1 cellular context compared by ENCODE assay signal in the genomic region with DNA sequence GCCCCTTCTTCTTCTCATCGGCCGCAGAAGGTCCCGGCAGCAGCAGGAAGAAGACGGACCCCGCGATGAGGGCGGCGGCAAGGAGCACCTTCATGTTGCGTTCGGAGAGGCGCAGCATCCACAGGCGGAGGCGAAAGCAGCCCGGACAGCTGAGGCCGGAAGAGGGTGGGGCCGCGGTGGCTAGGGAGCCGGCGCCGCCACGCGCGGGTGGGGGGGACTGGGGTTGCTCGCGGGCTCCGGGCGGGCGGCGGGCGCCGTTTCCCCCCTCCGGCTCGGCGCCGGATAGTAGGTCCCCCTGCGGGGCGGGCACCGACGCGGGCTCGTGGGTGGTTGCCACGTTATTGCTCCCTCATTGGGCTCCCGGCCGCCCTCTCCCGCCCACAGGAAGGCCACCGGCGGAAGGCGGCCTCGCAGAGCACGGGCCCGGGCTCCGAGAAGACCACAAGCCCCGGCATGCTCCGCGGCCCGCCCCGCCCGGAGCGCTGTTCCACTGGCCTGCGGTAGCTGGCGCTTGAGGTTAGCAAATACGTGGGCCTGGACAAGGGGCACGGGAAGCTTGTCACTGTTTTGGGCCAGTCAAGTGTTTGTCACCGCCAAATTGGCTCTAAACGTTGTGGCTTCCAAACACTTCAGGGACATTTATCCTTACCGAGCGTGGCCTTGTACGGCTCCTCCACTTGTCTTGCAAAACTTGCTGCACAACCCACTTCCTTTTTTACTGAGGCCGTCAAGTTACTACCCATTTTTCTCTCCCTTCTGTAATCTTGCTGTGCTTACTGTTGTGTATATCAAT.
A peak's percentile ranks its signal among the peaks of the same experiment; 100 is the strongest.
TF ChIP-seq lines count a peak whose summit lies in the region.

TSS of gene PPIB (minus strand) at position 154 of the 793 bp plus-strand sequence. CDS start at position 118, 36 bp downstream.

TF ChIP-seq in HepG2, 621 proteins besides CTCF, POLR2A, EP300 and RAD21 (continued from another document and continues in another):
- no peak for TF ChIP-seq ZBTB43 (CRISPR knock-in tag; conservative IDR thresholded peaks at IDR 0.05)
- TF ChIP-seq, protein P1, sequence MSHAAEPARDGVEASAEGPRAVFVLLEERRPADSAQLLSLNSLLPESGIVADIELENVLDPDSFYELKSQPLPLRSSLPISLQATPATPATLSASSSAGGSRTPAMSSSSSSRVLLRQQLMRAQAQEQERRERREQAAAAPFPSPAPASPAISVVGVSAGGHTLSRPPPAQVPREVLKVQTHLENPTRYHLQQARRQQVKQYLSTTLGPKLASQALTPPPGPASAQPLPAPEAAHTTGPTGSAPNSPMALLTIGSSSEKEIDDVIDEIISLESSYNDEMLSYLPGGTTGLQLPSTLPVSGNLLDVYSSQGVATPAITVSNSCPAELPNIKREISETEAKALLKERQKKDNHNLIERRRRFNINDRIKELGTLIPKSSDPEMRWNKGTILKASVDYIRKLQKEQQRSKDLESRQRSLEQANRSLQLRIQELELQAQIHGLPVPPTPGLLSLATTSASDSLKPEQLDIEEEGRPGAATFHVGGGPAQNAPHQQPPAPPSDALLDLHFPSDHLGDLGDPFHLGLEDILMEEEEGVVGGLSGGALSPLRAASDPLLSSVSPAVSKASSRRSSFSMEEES (CRISPR knock-in tag; IDR thresholded peaks at IDR 0.05) = no peak; the same call in 1 of the 2 replicates
- no peak for TF ChIP-seq ZBTB3 (CRISPR knock-in tag; IDR thresholded peaks at IDR 0.05; ENCODE audit: borderline replicate concordance, low read depth)
- no peak for TF ChIP-seq PBX3 (CRISPR knock-in tag; IDR thresholded peaks at IDR 0.05; ENCODE audit: borderline replicate concordance)
- TF ChIP-seq TSC22D2 (CRISPR knock-in tag; IDR thresholded peaks at IDR 0.05; ENCODE audit: borderline replicate concordance) = no peak
- TF ChIP-seq ZBTB25 (CRISPR knock-in tag; IDR thresholded peaks at IDR 0.05) = peak; percentile 88; the same call in 1 of the 2 replicates
- peak; percentile 37 for TF ChIP-seq ZNF772 (CRISPR knock-in tag; IDR thresholded peaks at IDR 0.05)
- peak; percentile 52; the same call in 1 of the 2 replicates for TF ChIP-seq TP53 (CRISPR knock-in tag; conservative IDR thresholded peaks at IDR 0.05)
- TF ChIP-seq ZKSCAN8 (CRISPR knock-in tag; IDR thresholded peaks at IDR 0.05; ENCODE audit: borderline replicate concordance) = no peak
- no peak for TF ChIP-seq NR3C1 (CRISPR knock-in tag; IDR thresholded peaks at IDR 0.05)
- TF ChIP-seq REXO4 (CRISPR knock-in tag; IDR thresholded peaks at IDR 0.05; ENCODE audit: borderline replicate concordance) = no peak
- no peak; the same call in 1 of the 2 replicates for TF ChIP-seq POGZ (CRISPR knock-in tag; IDR thresholded peaks at IDR 0.05)
- TF ChIP-seq ETV6 (CRISPR knock-in tag; conservative IDR thresholded peaks at IDR 0.05) = no peak
- peak; percentile 97 for TF ChIP-seq GABPB1 (CRISPR knock-in tag; IDR thresholded peaks at IDR 0.05)
- TF ChIP-seq ZNF563 (CRISPR knock-in tag; IDR thresholded peaks at IDR 0.05) = no peak; the same call in 1 of the 2 replicates
- TF ChIP-seq SOX6 (IDR thresholded peaks at IDR 0.05) = no peak
- peak; percentile 36; the same call in 1 of the 2 replicates for TF ChIP-seq SOX6 (CRISPR knock-in tag; IDR thresholded peaks at IDR 0.05)
- TF ChIP-seq CC2D1A (CRISPR knock-in tag; IDR thresholded peaks at IDR 0.05) = no peak
- TF ChIP-seq GATAD1 (CRISPR knock-in tag; IDR thresholded peaks at IDR 0.05) = peak; percentile 76
- no peak for TF ChIP-seq ZNF224 (CRISPR knock-in tag; IDR thresholded peaks at IDR 0.05)
- TF ChIP-seq ATRX (CRISPR knock-in tag; IDR thresholded peaks at IDR 0.05; ENCODE audit: borderline replicate concordance) = no peak
- TF ChIP-seq, protein P2, sequence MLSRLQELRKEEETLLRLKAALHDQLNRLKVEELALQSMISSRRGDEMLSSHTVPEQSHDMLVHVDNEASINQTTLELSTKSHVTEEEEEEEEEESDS (CRISPR knock-in tag; IDR thresholded peaks at IDR 0.05; ENCODE audit: borderline replicate concordance) = no peak
- TF ChIP-seq NAIF1 (CRISPR knock-in tag; IDR thresholded peaks at IDR 0.05; ENCODE audit: borderline replicate concordance) = peak; percentile 85
- no peak; the same call in 1 of the 2 replicates for TF ChIP-seq PRMT3 (CRISPR knock-in tag; IDR thresholded peaks at IDR 0.05; ENCODE audit: borderline replicate concordance, low read depth)
- TF ChIP-seq NR2F6 (IDR thresholded peaks at IDR 0.05) = no peak
- 0 out of 2 replicates have a peak, but pooled peaks have one; percentile 26 for TF ChIP-seq NR2F6 (CRISPR knock-in tag; IDR thresholded peaks at IDR 0.05)
- TF ChIP-seq FOXJ3 (CRISPR knock-in tag; IDR thresholded peaks at IDR 0.05; ENCODE audit: borderline replicate concordance) = no peak
- TF ChIP-seq ZFP37 (CRISPR knock-in tag; IDR thresholded peaks at IDR 0.05; ENCODE audit: borderline replicate concordance) = no peak
- TF ChIP-seq, protein P3, sequence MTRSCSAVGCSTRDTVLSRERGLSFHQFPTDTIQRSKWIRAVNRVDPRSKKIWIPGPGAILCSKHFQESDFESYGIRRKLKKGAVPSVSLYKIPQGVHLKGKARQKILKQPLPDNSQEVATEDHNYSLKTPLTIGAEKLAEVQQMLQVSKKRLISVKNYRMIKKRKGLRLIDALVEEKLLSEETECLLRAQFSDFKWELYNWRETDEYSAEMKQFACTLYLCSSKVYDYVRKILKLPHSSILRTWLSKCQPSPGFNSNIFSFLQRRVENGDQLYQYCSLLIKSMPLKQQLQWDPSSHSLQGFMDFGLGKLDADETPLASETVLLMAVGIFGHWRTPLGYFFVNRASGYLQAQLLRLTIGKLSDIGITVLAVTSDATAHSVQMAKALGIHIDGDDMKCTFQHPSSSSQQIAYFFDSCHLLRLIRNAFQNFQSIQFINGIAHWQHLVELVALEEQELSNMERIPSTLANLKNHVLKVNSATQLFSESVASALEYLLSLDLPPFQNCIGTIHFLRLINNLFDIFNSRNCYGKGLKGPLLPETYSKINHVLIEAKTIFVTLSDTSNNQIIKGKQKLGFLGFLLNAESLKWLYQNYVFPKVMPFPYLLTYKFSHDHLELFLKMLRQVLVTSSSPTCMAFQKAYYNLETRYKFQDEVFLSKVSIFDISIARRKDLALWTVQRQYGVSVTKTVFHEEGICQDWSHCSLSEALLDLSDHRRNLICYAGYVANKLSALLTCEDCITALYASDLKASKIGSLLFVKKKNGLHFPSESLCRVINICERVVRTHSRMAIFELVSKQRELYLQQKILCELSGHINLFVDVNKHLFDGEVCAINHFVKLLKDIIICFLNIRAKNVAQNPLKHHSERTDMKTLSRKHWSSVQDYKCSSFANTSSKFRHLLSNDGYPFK (CRISPR knock-in tag; IDR thresholded peaks at IDR 0.05; ENCODE audit: borderline replicate concordance) = peak; percentile 60; the same call in 1 of the 2 replicates
- TF ChIP-seq, protein P4, sequence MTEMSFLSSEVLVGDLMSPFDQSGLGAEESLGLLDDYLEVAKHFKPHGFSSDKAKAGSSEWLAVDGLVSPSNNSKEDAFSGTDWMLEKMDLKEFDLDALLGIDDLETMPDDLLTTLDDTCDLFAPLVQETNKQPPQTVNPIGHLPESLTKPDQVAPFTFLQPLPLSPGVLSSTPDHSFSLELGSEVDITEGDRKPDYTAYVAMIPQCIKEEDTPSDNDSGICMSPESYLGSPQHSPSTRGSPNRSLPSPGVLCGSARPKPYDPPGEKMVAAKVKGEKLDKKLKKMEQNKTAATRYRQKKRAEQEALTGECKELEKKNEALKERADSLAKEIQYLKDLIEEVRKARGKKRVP (CRISPR knock-in tag; IDR thresholded peaks at IDR 0.05) = peak in 1 of 2 experiments; percentile 20; a peak in 1 of 4 replicates
- peak; percentile 44; the same call in 1 of the 2 replicates for TF ChIP-seq ZNF557 (CRISPR knock-in tag; IDR thresholded peaks at IDR 0.05)
- TF ChIP-seq NFKBIZ (CRISPR knock-in tag; IDR thresholded peaks at IDR 0.05) = 0 out of 2 replicates have a peak, but pooled peaks have one; percentile 13
- no peak for TF ChIP-seq PATZ1 (CRISPR knock-in tag; IDR thresholded peaks at IDR 0.05)
- TF ChIP-seq ZNF619 (CRISPR knock-in tag; IDR thresholded peaks at IDR 0.05) = no peak
- TF ChIP-seq ZNF616 (CRISPR knock-in tag; IDR thresholded peaks at IDR 0.05; ENCODE audit: low read depth) = no peak
- peak; percentile 71; the same call in 1 of the 2 replicates for TF ChIP-seq NFAT5 (CRISPR knock-in tag; IDR thresholded peaks at IDR 0.05)
- TF ChIP-seq ZNF543 (CRISPR knock-in tag; IDR thresholded peaks at IDR 0.05) = no peak
